ENCODE assay signal across 15 cellular contexts in genomic region chr2:85441859-85442258, GRCh38. TPM values are rescaled to one million over a fixed set of nuclear protein-coding genes. Genes with fewer than 3 reads are reported as not detected.
DNase-seq lines count a peak whose midpoint lies in the region; ATAC-seq and TF ChIP-seq lines count a peak whose summit lies in the region.
"Had no signal": no experiment of that assay in that cellular context is flagged by ENCODE, and none has a peak within 500 bp of the region (broad histone marks: within the 10 kb centered on the region; RNA-seq: fewer than 3 reads in every experiment).

No MANE protein-coding gene starts in this region.

- peaks cover 5% of the 10 kb centered on the region for H3F3A ChIP-seq in GM23338 (replicated peaks; ENCODE audit: low read depth)

- H4K20me1 ChIP-seq in GM23338 (replicated peaks; ENCODE audit: insufficient read depth) = no peaks in the 10 kb centered on the region
- no peaks in the 10 kb centered on the region for H4K20me1 ChIP-seq in OCI-LY3 (ENCODE audit: insufficient read depth, low read length)

- no peak overlapping the region for H2BK12ac ChIP-seq in neuronal stem cell (ENCODE audit: low read length)

- no peak overlapping the region for H4K91ac ChIP-seq in neuronal stem cell (ENCODE audit: low read depth, low read length, poor library complexity)

- no CpG with 5 or more reads among the region's 4 CpGs for WGBS in neuronal stem cell (ENCODE audit: extremely low coverage in 2 of 2, insufficient read length in 2 of 2, insufficient replicate concordance in 1 of 2), 2 donors

- H3K9me3 ChIP-seq in OCI-LY3 (ENCODE audit: insufficient read depth, low read length) (no peaks in the 10 kb centered on the region), neuronal stem cell (replicated peaks in 1 of 2; ENCODE audit: control insufficient read depth in 2 of 2, insufficient read depth in 1 of 2, low read depth in 1 of 2, low read length in 2 of 2) (no peaks in the 10 kb centered on the region)

- H3K4me2 ChIP-seq in GM23338 = no peak overlapping the region
- H3K4me2 ChIP-seq in OCI-LY3 (ENCODE audit: low read length) = 0 out of 2 replicates have a peak overlapping the region, but pooled peaks have one; percentile 5
- no peak overlapping the region for H3K4me2 ChIP-seq in neuronal stem cell (ENCODE audit: insufficient read depth, low read length, poor library complexity, severe bottlenecking)

- H3K4ac ChIP-seq in neuronal stem cell (ENCODE audit: low read length) = no peak overlapping the region

- H2BK120ac ChIP-seq in neuronal stem cell (ENCODE audit: low read depth, low read length) = no peak overlapping the region

- H3K9ac ChIP-seq in OCI-LY3 (ENCODE audit: low read length) (no peak overlapping the region), neuronal stem cell (ENCODE audit: low read depth, low read length, poor library complexity) (no peak overlapping the region)

- no peak overlapping the region for H3K4me3 Mint-ChIP-seq in GM23338
- H3K4me3 Mint-ChIP-seq in dendritic cell treated with granulocyte-macrophage colony-stimulating factor and Interleukin-4, amounts not matched to agents 40 ng/mL and 50 ng/mL, for 4 days = no peak overlapping the region
- H3K4me3 Mint-ChIP-seq in activated naive CD8-positive, alpha-beta T cell treated with anti-CD3 and anti-CD28 coated beads for 36 hours = no peak overlapping the region
- H3K4me3 Mint-ChIP-seq: B cell; CD8-positive, alpha-beta memory T cell had no signal

- no peak for DNase-seq in GM23338 (ENCODE audit: low spot score)
- DNase-seq in pons (ENCODE audit: low spot score) = peak; percentile 38
- DNase-seq in neuronal stem cell (ENCODE audit: low spot score) = no peak
- DNase-seq in activated naive CD8-positive, alpha-beta T cell treated with anti-CD3 and anti-CD28 coated beads for 36 hours = no peak
- no peak for DNase-seq in NCI-H1436 (lab: John Stamatoyannopoulos, UW)
- DNase-seq: CD8-positive, alpha-beta memory T cell; NCI-H1092; NCI-H1694 treated with DMSO at 0.1 percent for 48 hours; NCI-H446 treated with DMSO at 0.1 percent for 48 hours; NCI-H748 treated with DMSO at 0.1 percent for 48 hours; SW 1271 had no signal

- TF ChIP-seq CTCF in GM23338 (conservative IDR thresholded peaks at IDR 0.05; ENCODE audit: low read depth in 2 of 2) (no peak), OCI-LY3 (IDR thresholded peaks at IDR 0.05; ENCODE audit: low read depth, low read length) (no peak)

- H2BK5ac ChIP-seq in neuronal stem cell (ENCODE audit: low read length) = no peak overlapping the region

- peaks cover 14% of the 10 kb centered on the region for H3K27me3 Mint-ChIP-seq in GM23338 (ENCODE audit: insufficient read depth, low read depth, poor library complexity)
- no peaks in the 10 kb centered on the region for H3K27me3 Mint-ChIP-seq in dendritic cell treated with granulocyte-macrophage colony-stimulating factor and Interleukin-4, amounts not matched to agents 40 ng/mL and 50 ng/mL, for 4 days
- H3K27me3 Mint-ChIP-seq in activated naive CD8-positive, alpha-beta T cell treated with anti-CD3 and anti-CD28 coated beads for 36 hours = no peaks in the 10 kb centered on the region
- H3K27me3 Mint-ChIP-seq: B cell had no signal

- H3K79me2 ChIP-seq in GM23338 (replicated peaks; ENCODE audit: insufficient read depth) (no peaks in the 10 kb centered on the region), OCI-LY3 (ENCODE audit: low read length) (no peaks in the 10 kb centered on the region)

- H3K4me1 Mint-ChIP-seq in GM23338 = peaks cover 15% of the 10 kb centered on the region
- peaks cover 44% of the 10 kb centered on the region for H3K4me1 Mint-ChIP-seq in dendritic cell treated with granulocyte-macrophage colony-stimulating factor and Interleukin-4, amounts not matched to agents 40 ng/mL and 50 ng/mL, for 4 days (ENCODE audit: low read depth)
- H3K4me1 Mint-ChIP-seq in activated naive CD8-positive, alpha-beta T cell treated with anti-CD3 and anti-CD28 coated beads for 36 hours = peaks cover 28% of the 10 kb centered on the region

- H3K27me3 ChIP-seq in GM23338 (ENCODE audit: insufficient read depth) (no peaks in the 10 kb centered on the region), OCI-LY3 (ENCODE audit: low read depth, low read length) (no peaks in the 10 kb centered on the region), neuronal stem cell (ENCODE audit: control insufficient read depth in 3 of 3, insufficient read depth in 3 of 3, low read depth in 1 of 3, low read length in 3 of 3) (peaks cover 0 to 20% (median 2%) of the 10 kb centered on the region in 3 experiments)

- no peak overlapping the region for H4K8ac ChIP-seq in neuronal stem cell (ENCODE audit: low read depth, low read length)

- H2BK15ac ChIP-seq in neuronal stem cell (ENCODE audit: low read length) = no peak overlapping the region

- H3K27ac ChIP-seq in GM23338 (ENCODE audit: low read depth) = no peak overlapping the region
- no peak overlapping the region for H3K27ac ChIP-seq in OCI-LY3 (ENCODE audit: low read length)
- no peak overlapping the region for H3K27ac ChIP-seq in neuronal stem cell (replicated peaks; ENCODE audit: low read length)

- no peaks in the 10 kb centered on the region for H3K36me3 Mint-ChIP-seq in GM23338 (ENCODE audit: low read depth)
- no peaks in the 10 kb centered on the region for H3K36me3 Mint-ChIP-seq in dendritic cell treated with granulocyte-macrophage colony-stimulating factor and Interleukin-4, amounts not matched to agents 40 ng/mL and 50 ng/mL, for 4 days (ENCODE audit: low read depth)
- no peaks in the 10 kb centered on the region for H3K36me3 Mint-ChIP-seq in activated naive CD8-positive, alpha-beta T cell treated with anti-CD3 and anti-CD28 coated beads for 36 hours
- H3K36me3 Mint-ChIP-seq: CD8-positive, alpha-beta memory T cell had no signal

- no peaks in the 10 kb centered on the region for H3K9me3 Mint-ChIP-seq in GM23338
- H3K9me3 Mint-ChIP-seq in dendritic cell treated with granulocyte-macrophage colony-stimulating factor and Interleukin-4, amounts not matched to agents 40 ng/mL and 50 ng/mL, for 4 days = no peaks in the 10 kb centered on the region
- H3K9me3 Mint-ChIP-seq in activated naive CD8-positive, alpha-beta T cell treated with anti-CD3 and anti-CD28 coated beads for 36 hours = no peaks in the 10 kb centered on the region
- H3K9me3 Mint-ChIP-seq: CD8-positive, alpha-beta memory T cell had no signal

- H2AFZ ChIP-seq in GM23338 (peak overlapping the region; percentile 85), OCI-LY3 (ENCODE audit: low read depth, low read length) (peak overlapping the region; percentile 66), neuronal stem cell (ENCODE audit: low read length) (no peak overlapping the region)

- H3K27ac Mint-ChIP-seq in GM23338 = no peak overlapping the region
- H3K27ac Mint-ChIP-seq in dendritic cell treated with granulocyte-macrophage colony-stimulating factor and Interleukin-4, amounts not matched to agents 40 ng/mL and 50 ng/mL, for 4 days = peak overlapping the region; percentile 79
- no peak overlapping the region for H3K27ac Mint-ChIP-seq in activated naive CD8-positive, alpha-beta T cell treated with anti-CD3 and anti-CD28 coated beads for 36 hours
- H3K27ac Mint-ChIP-seq: B cell; CD8-positive, alpha-beta memory T cell had no signal

- H3K4me3 ChIP-seq in GM23338 (no peak overlapping the region), OCI-LY3 (ENCODE audit: low read length) (no peak overlapping the region), neuronal stem cell (ENCODE audit: low read length in 2 of 2) (no peak overlapping the region)

- H3K36me3 ChIP-seq in GM23338 (ENCODE audit: insufficient read depth) (no peaks in the 10 kb centered on the region), OCI-LY3 (replicated peaks; ENCODE audit: low read depth, low read length) (no peaks in the 10 kb centered on the region), neuronal stem cell (replicated peaks in 1 of 2; ENCODE audit: control insufficient read depth in 2 of 2, insufficient read depth in 2 of 2, low read length in 2 of 2) (no peaks in the 10 kb centered on the region)

- no peaks in the 10 kb centered on the region for H3K79me1 ChIP-seq in neuronal stem cell (ENCODE audit: low read depth, low read length)

- H3K14ac ChIP-seq in neuronal stem cell (ENCODE audit: low read length) = no peak overlapping the region

- H3K23ac ChIP-seq in neuronal stem cell (ENCODE audit: low read depth, low read length, poor library complexity) = no peak overlapping the region

- H3K4me1 ChIP-seq in GM23338 (ENCODE audit: insufficient read depth) (peaks cover 12% of the 10 kb centered on the region), OCI-LY3 (ENCODE audit: low read length) (peaks cover 36% of the 10 kb centered on the region), neuronal stem cell (ENCODE audit: control insufficient read depth in 2 of 2, insufficient read depth in 1 of 2, low read depth in 1 of 2, low read length in 2 of 2) (peaks cover 3 to 13% of the 10 kb centered on the region in 2 donors)

- ATAC-seq in GM23338 = no peak

- intact Hi-C loops in dendritic cell treated with granulocyte-macrophage colony-stimulating factor and Interleukin-4, amounts not matched to agents 40 ng/mL and 50 ng/mL, for 4 days (cut with micrococcal nuclease) = no loop called here

- H2AK5ac ChIP-seq in neuronal stem cell (ENCODE audit: low read depth, low read length) = no peak overlapping the region

- no peaks in the 10 kb centered on the region for H3K9me2 ChIP-seq in GM23338 (ENCODE audit: insufficient read depth)

- no peak overlapping the region for H3K18ac ChIP-seq in neuronal stem cell (ENCODE audit: low read length)

TF ChIP-seq in GM23338, 12 proteins besides CTCF, POLR2A, EP300 and RAD21 (continues in another document):
- TF ChIP-seq EZH2 (IDR thresholded peaks at IDR 0.05; ENCODE audit: low read depth, unreplicated experiment) (no peak), ETS1 (IDR thresholded peaks at IDR 0.05) (no peak)

RNA-seq across cellular contexts. Expression of gene SH2D6, which starts 23.3 kb away (rescaled TPM):
- total RNA-seq in GM23338 (2014; rRNA removed; shearing (Covaris generic)) = not detected in 2 replicates
- 0.26 and 0.37 TPM in 2 replicates for polyA plus RNA-seq in GM23338 (2016; fragmentation: Nextera tagmentation; extraction: Ambion mirVana)
- polyA plus RNA-seq in neuronal stem cell (2013, experiment 1 of 2) = 0.15 TPM
- polyA plus RNA-seq in neuronal stem cell (2013, experiment 2 of 2) = 0.15 TPM
- 1 to 10 TPM in 1 of 2 experiments, under 1 TPM in 1; 0.74 to 1.2 TPM for total RNA-seq in activated naive CD8-positive, alpha-beta T cell treated with anti-CD3 and anti-CD28 coated beads for 36 hours
- total RNA-seq: RPMI7951 had no signal
- polyA plus RNA-seq: CD8-positive, alpha-beta memory T cell had no signal

RNA-seq across cellular contexts. Expression of gene CAPG, which starts 31.7 kb away (rescaled TPM):
- 75.2 and 88.7 TPM in 2 replicates for total RNA-seq in GM23338 (2014; rRNA removed; shearing (Covaris generic))
- 104 and 115 TPM in 2 replicates for polyA plus RNA-seq in GM23338 (2016; fragmentation: Nextera tagmentation; extraction: Ambion mirVana)
- 41.7 TPM for polyA plus RNA-seq in neuronal stem cell (2013, experiment 1 of 2)
- polyA plus RNA-seq in neuronal stem cell (2013, experiment 2 of 2) = 42.5 TPM
- 10 to 100 TPM; 18.1 to 19.8 TPM for total RNA-seq in activated naive CD8-positive, alpha-beta T cell treated with anti-CD3 and anti-CD28 coated beads for 36 hours
